ENCODE assay signal across 10 cellular contexts in the genomic region with DNA sequence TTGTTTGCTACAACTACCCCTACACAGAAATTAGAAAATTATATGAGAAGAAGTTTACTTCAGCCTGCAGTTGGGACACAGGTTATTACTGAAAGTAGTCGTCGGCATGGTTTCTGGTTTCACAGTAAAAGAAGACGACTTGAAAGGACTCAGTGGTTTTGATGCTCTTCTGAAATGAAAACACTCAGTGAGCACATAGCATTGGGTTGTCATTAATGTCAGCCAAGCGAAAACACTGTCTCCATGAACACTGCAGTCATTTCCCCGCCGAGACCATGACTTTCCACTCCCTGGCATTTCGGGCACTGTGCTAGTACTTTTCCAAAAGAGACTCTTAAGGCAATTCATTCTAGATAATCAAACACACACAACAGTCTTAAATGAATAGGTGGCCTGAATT.
DNase-seq lines count a peak whose midpoint lies in the region; ATAC-seq lines count a peak whose summit lies in the region.
"Had no signal": no experiment of that assay in that cellular context is flagged by ENCODE, and none has a peak within 500 bp of the region (broad histone marks: within the 10 kb centered on the region; RNA-seq: fewer than 3 reads in every experiment).

No MANE protein-coding gene starts in this region.

- peak; percentile 51 for DNase-seq in activated CD8-positive, alpha-beta memory T cell treated with anti-CD3 and anti-CD28 coated beads, Interleukin-2, amount 50 U/mL, for 24 hours (ENCODE audit: extremely low read depth)
- DNase-seq in stimulated activated CD4-positive, alpha-beta T cell treated with anti-CD3 and anti-CD28 coated beads, Interleukin-1b, Interleukin-23, amount 100 ng/mL, for 24 hours (ENCODE audit: low read depth in 4 of 4, low spot score in 1 of 4): peak in 3 of 4 experiments; percentile 25 to 62 (median 42)
- DNase-seq in MG63 (no peak), NCI-H1930 (lab: John Stamatoyannopoulos, UW) (no peak)
- DNase-seq: KG1 had no signal

- H3K36me3 ChIP-seq in MG63: no peaks in the 10 kb centered on the region; the same call in 1 of the 2 replicates
- H3K36me3 ChIP-seq: neutrophil had no signal

- ATAC-seq in GM19035 (IDR thresholded peaks at IDR 0.05; ENCODE audit: unreplicated experiment) (peak; percentile 69), HG03064 (IDR thresholded peaks at IDR 0.05; ENCODE audit: low read depth, unreplicated experiment) (peak; percentile 81), HG02884 (IDR thresholded peaks at IDR 0.05; ENCODE audit: unreplicated experiment) (no peak), HG02970 (IDR thresholded peaks at IDR 0.05; ENCODE audit: low FRiP score, unreplicated experiment) (no peak)

- H3K27me3 ChIP-seq in MG63: no peaks in the 10 kb centered on the region; the same call in 1 of the 2 replicates
- H3K27me3 ChIP-seq: neutrophil had no signal

- H3K4me3 ChIP-seq in MG63: no peak overlapping the region

- H3K9me3 ChIP-seq in MG63: no peaks in the 10 kb centered on the region
- H3K9me3 ChIP-seq: neutrophil had no signal

Comparison
In these comparisons a context has a peak if more than half of its experiments do, and no peak if none do; other contexts are left out.
1. ATAC-seq: peak in GM19035 (single experiment) and HG03064 (single experiment); none in HG02884 (single experiment) and HG02970 (single experiment).
2. DNase-seq: peak in activated CD8-positive, alpha-beta memory T cell treated with anti-CD3 and anti-CD28 coated beads, Interleukin-2, amount 50 U/mL, for 24 hours (single experiment) and stimulated activated CD4-positive, alpha-beta T cell treated with anti-CD3 and anti-CD28 coated beads, Interleukin-1b, Interleukin-23, amount 100 ng/mL, for 24 hours (3 of 4); none in MG63 (single experiment) and NCI-H1930 (0 of 2).